In genomic region chr3:37766797-37767776, GRCh38 we compare ENCODE assay signal across 1 cellular context.
TF ChIP-seq lines count a peak whose summit lies in the region.

No MANE protein-coding gene starts in this region.

TF ChIP-seq in GM12878, 131 proteins besides CTCF, POLR2A, EP300 and RAD21:
- TF ChIP-seq, protein P1, sequence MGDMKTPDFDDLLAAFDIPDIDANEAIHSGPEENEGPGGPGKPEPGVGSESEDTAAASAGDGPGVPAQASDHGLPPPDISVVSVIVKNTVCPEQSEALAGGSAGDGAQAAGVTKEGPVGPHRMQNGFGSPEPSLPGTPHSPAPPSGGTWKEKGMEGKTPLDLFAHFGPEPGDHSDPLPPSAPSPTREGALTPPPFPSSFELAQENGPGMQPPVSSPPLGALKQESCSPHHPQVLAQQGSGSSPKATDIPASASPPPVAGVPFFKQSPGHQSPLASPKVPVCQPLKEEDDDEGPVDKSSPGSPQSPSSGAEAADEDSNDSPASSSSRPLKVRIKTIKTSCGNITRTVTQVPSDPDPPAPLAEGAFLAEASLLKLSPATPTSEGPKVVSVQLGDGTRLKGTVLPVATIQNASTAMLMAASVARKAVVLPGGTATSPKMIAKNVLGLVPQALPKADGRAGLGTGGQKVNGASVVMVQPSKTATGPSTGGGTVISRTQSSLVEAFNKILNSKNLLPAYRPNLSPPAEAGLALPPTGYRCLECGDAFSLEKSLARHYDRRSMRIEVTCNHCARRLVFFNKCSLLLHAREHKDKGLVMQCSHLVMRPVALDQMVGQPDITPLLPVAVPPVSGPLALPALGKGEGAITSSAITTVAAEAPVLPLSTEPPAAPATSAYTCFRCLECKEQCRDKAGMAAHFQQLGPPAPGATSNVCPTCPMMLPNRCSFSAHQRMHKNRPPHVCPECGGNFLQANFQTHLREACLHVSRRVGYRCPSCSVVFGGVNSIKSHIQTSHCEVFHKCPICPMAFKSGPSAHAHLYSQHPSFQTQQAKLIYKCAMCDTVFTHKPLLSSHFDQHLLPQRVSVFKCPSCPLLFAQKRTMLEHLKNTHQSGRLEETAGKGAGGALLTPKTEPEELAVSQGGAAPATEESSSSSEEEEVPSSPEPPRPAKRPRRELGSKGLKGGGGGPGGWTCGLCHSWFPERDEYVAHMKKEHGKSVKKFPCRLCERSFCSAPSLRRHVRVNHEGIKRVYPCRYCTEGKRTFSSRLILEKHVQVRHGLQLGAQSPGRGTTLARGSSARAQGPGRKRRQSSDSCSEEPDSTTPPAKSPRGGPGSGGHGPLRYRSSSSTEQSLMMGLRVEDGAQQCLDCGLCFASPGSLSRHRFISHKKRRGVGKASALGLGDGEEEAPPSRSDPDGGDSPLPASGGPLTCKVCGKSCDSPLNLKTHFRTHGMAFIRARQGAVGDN (IDR thresholded peaks at IDR 0.05): no peak
- TF ChIP-seq NR2F1 (conservative IDR thresholded peaks at IDR 0.05): peak; percentile 43; the same call in 1 of the 2 replicates
- no peak for TF ChIP-seq MTA2 (IDR thresholded peaks at IDR 0.05; ENCODE audit: low read depth)
- no peak for TF ChIP-seq MEF2B (IDR thresholded peaks at IDR 0.05; ENCODE audit: partially characterized antibody, poor library complexity, severe bottlenecking)
- TF ChIP-seq PRDM15 (CRISPR knock-in tag; IDR thresholded peaks at IDR 0.05): no peak
- peak; percentile 36 for TF ChIP-seq IKZF1 (conservative IDR thresholded peaks at IDR 0.05)
- TF ChIP-seq SMC3 (IDR thresholded peaks at IDR 0.05; ENCODE audit: borderline replicate concordance, low read length): no peak
